Comparison of ENCODE assay signal across 16 cellular contexts in genomic region chr20:20201124-20201523, GRCh38.
"Had no signal": no experiment of that assay in that cellular context is flagged by ENCODE, and none has a peak within 500 bp of the region (broad histone marks: within the 10 kb centered on the region; RNA-seq: fewer than 3 reads in every experiment).

No MANE protein-coding gene starts in this region.

- H3K36me3 Mint-ChIP-seq: activated CD4-positive, alpha-beta memory T cell treated with anti-CD3 and anti-CD28 coated beads for 36 hours; activated naive CD8-positive, alpha-beta T cell; memory B cell; natural killer cell had no signal

- H3K9me3 ChIP-seq: right lobe of liver, suprapubic skin, upper lobe of left lung had no signal

- H3K4me3 Mint-ChIP-seq: activated CD4-positive, alpha-beta memory T cell treated with anti-CD3 and anti-CD28 coated beads for 36 hours; activated naive CD8-positive, alpha-beta T cell; memory B cell; natural killer cell; T-helper 2 cell treated with Interferon-gamma antibody and Interleukin-4, amounts not matched to agents 5 μg/mL and 100 μg/mL, for 36 hours had no signal

- H3K9me3 Mint-ChIP-seq: activated CD4-positive, alpha-beta memory T cell treated with anti-CD3 and anti-CD28 coated beads for 36 hours; memory B cell; natural killer cell; T-helper 2 cell treated with Interferon-gamma antibody and Interleukin-4, amounts not matched to agents 5 μg/mL and 100 μg/mL, for 36 hours had no signal

- H3K4me1 Mint-ChIP-seq: memory B cell had no signal

- ATAC-seq: left colon, natural killer cell, right lobe of liver had no signal

- H3K27ac Mint-ChIP-seq: activated CD4-positive, alpha-beta memory T cell treated with anti-CD3 and anti-CD28 coated beads for 36 hours; activated naive CD8-positive, alpha-beta T cell; memory B cell; natural killer cell; progenitor cell of endocrine pancreas; T-helper 2 cell treated with Interferon-gamma antibody and Interleukin-4, amounts not matched to agents 5 μg/mL and 100 μg/mL, for 36 hours had no signal

- H3K4me1 ChIP-seq: right lobe of liver had no signal

- H3K27me3 ChIP-seq: dorsolateral prefrontal cortex, right lobe of liver, suprapubic skin, upper lobe of left lung had no signal

- H3K27ac ChIP-seq: right lobe of liver, suprapubic skin, upper lobe of left lung had no signal

- H3K4me3 ChIP-seq: dorsolateral prefrontal cortex, right lobe of liver, suprapubic skin, upper lobe of left lung had no signal

- DNase-seq: activated CD4-positive, alpha-beta memory T cell treated with anti-CD3 and anti-CD28 coated beads for 36 hours; activated CD4-positive, alpha-beta T cell treated with anti-CD3 and anti-CD28 coated beads for 1 hour; activated gamma-delta T cell; activated T-cell treated with anti-CD3 and anti-CD28 coated beads, Interleukin-2, amount 50 U/mL, for 48 hours; left colon; natural killer cell; right lobe of liver; stimulated activated CD4-positive, alpha-beta T cell treated with anti-CD3 and anti-CD28 coated beads, Interleukin-2, amount 100 ng/mL, for 24 hours; stimulated activated naive CD4-positive, alpha-beta T cell treated with Interleukin-2 at 50 U/mL for 16 hours had no signal
